Comparison of ENCODE assay signal across 17 cellular contexts in the genomic region with DNA sequence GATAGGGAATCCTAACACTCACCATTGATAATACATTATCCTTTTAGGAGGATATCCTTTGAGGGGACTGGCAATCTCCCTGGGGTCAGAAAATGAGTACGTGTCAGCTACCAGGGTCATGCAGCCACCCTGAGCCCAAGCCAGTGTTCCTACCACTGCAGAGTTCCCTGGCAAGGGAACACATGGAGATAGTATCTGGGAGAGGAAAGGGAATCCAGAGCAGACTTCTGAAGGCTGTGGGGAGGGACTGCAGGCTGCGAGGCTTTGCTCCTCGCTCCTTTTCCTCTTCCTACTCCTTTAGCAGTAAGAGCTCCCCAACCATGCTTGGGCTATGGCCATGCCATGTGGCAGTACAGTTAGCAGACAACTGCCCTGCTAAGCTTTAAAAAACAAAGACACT.
A peak's percentile ranks its signal among the peaks of the same experiment; 100 is the strongest.
DNase-seq lines count a peak whose midpoint lies in the region; ATAC-seq and TF ChIP-seq lines count a peak whose summit lies in the region.
"Had no signal": no experiment of that assay in that cellular context is flagged by ENCODE, and none has a peak within 500 bp of the region (broad histone marks: within the 10 kb centered on the region; RNA-seq: fewer than 3 reads in every experiment).

No MANE protein-coding gene starts in this region.

- H2BK12ac ChIP-seq in mesenchymal stem cell (ENCODE audit: low read length in 2 of 2), result peak overlapping the region; percentile 6 to 12

- no peak overlapping the region for H3K14ac ChIP-seq in mesenchymal stem cell (ENCODE audit: low read length in 2 of 2)

- H3K27me3 ChIP-seq in GM23338 (ENCODE audit: insufficient read depth) (no peaks in the 10 kb centered on the region), mesenchymal stem cell (ENCODE audit: control insufficient read depth in 1 of 2, insufficient read depth in 1 of 2, low read length in 2 of 2) (peaks cover 0 to 29% of the 10 kb centered on the region in 2 experiments), rectal smooth muscle tissue (ENCODE audit: control insufficient read depth, insufficient read depth, low read length) (no peaks in the 10 kb centered on the region)
- H3K27me3 ChIP-seq: Peyer's patch had no signal

- no peaks in the 10 kb centered on the region for H3K9me3 ChIP-seq in mesenchymal stem cell (ENCODE audit: control insufficient read depth, low read length)
- H3K9me3 ChIP-seq: Peyer's patch had no signal

- H3K4me2 ChIP-seq in GM23338, result no peak overlapping the region
- H3K4me2 ChIP-seq in mesenchymal stem cell (ENCODE audit: low read length, poor library complexity, severe bottlenecking), result no peak overlapping the region

- H3K27ac Mint-ChIP-seq in GM23338 (no peak overlapping the region), endothelial cell (ENCODE audit: unreplicated experiment) (peak overlapping the region; percentile 14)
- H3K27ac Mint-ChIP-seq in activated CD4-positive, alpha-beta T cell treated with anti-CD3 and anti-CD28 coated beads, Interleukin-2, amount 10 ng/mL, durations not matched to agents 24 days and 14 days, result no peak overlapping the region
- H3K27ac Mint-ChIP-seq: B cell; CD8-positive, alpha-beta T cell had no signal

- TF ChIP-seq CTCF in GM23338 (conservative IDR thresholded peaks at IDR 0.05; ENCODE audit: low read depth in 2 of 2) (no peak), endothelial cell (IDR thresholded peaks at IDR 0.05; ENCODE audit: unreplicated experiment) (no peak)

- no peak for DNase-seq in GM23338 (ENCODE audit: low spot score)
- no peak for DNase-seq in endothelial cell (ENCODE audit: low spot score)
- no peak for DNase-seq in mesenchymal stem cell
- no peak for DNase-seq in activated CD4-positive, alpha-beta T cell treated with anti-CD3 and anti-CD28 coated beads, Interleukin-2, amount 10 ng/mL, durations not matched to agents 24 days and 14 days
- DNase-seq in substantia nigra (lab: John Stamatoyannopoulos, UW), result no peak
- DNase-seq: CD8-positive, alpha-beta T cell; DND-41; GF-D8; GM23248; NCI-H2029 treated with DMSO at 0.1 percent for 48 hours; NCI-H510A; Peyer's patch; SIG-M5 had no signal

- H4K20me1 ChIP-seq in GM23338 (replicated peaks; ENCODE audit: insufficient read depth), result no peaks in the 10 kb centered on the region

- peak overlapping the region in 1 of 2 experiments; percentile 28 for H3K18ac ChIP-seq in mesenchymal stem cell (ENCODE audit: low read depth in 1 of 2, low read length in 2 of 2)

- no peaks in the 10 kb centered on the region for H3K9me2 ChIP-seq in GM23338 (ENCODE audit: insufficient read depth)

- no peak overlapping the region for H3K23ac ChIP-seq in mesenchymal stem cell (ENCODE audit: low read length in 2 of 2)

- H2BK120ac ChIP-seq in mesenchymal stem cell (ENCODE audit: low read depth, low read length), result no peak overlapping the region

- H3K79me1 ChIP-seq in mesenchymal stem cell (replicated peaks; ENCODE audit: low read length, poor library complexity, severe bottlenecking), result no peaks in the 10 kb centered on the region

- H3K4me1 Mint-ChIP-seq in GM23338, result peaks cover 33% of the 10 kb centered on the region
- H3K4me1 Mint-ChIP-seq in endothelial cell (ENCODE audit: unreplicated experiment), result peaks cover 62% of the 10 kb centered on the region
- no peaks in the 10 kb centered on the region for H3K4me1 Mint-ChIP-seq in activated CD4-positive, alpha-beta T cell treated with anti-CD3 and anti-CD28 coated beads, Interleukin-2, amount 10 ng/mL, durations not matched to agents 24 days and 14 days
- H3K4me1 Mint-ChIP-seq: B cell had no signal

- H3F3A ChIP-seq in GM23338 (replicated peaks; ENCODE audit: low read depth), result no peaks in the 10 kb centered on the region

- H4K91ac ChIP-seq in mesenchymal stem cell (ENCODE audit: low read length), result no peak overlapping the region

- intact Hi-C loops in activated CD4-positive, alpha-beta T cell treated with anti-CD3 and anti-CD28 coated beads, Interleukin-2, amount 10 ng/mL, durations not matched to agents 24 days and 14 days (cut with micrococcal nuclease), result no loop called here

- no peaks in the 10 kb centered on the region for H3K79me2 ChIP-seq in GM23338 (replicated peaks; ENCODE audit: insufficient read depth)

- WGBS in mesenchymal stem cell, result 76% methylated on average over 3 of the region's 3 CpGs

- peaks cover 10% of the 10 kb centered on the region for H3K27me3 Mint-ChIP-seq in GM23338 (ENCODE audit: insufficient read depth, low read depth, poor library complexity)
- peaks cover 3% of the 10 kb centered on the region for H3K27me3 Mint-ChIP-seq in endothelial cell (ENCODE audit: unreplicated experiment)
- H3K27me3 Mint-ChIP-seq in activated CD4-positive, alpha-beta T cell treated with anti-CD3 and anti-CD28 coated beads, Interleukin-2, amount 10 ng/mL, durations not matched to agents 24 days and 14 days, result peaks cover 18% of the 10 kb centered on the region

- no peak overlapping the region for H2AK5ac ChIP-seq in mesenchymal stem cell (ENCODE audit: low read length, severe bottlenecking)

- H3K27ac ChIP-seq in GM23338 (ENCODE audit: low read depth), result no peak overlapping the region
- H3K27ac ChIP-seq in mesenchymal stem cell (ENCODE audit: low read length, poor library complexity, severe bottlenecking), result no peak overlapping the region
- peak overlapping the region; percentile 16 for H3K27ac ChIP-seq in rectal smooth muscle tissue (ENCODE audit: low read depth, low read length)
- no peak overlapping the region for H3K27ac ChIP-seq in substantia nigra (ENCODE audit: low read depth, low read length, poor library complexity, severe bottlenecking)
- H3K27ac ChIP-seq: GM23248, Peyer's patch had no signal

- H3K4me3 Mint-ChIP-seq in GM23338, result no peak overlapping the region
- no peak overlapping the region for H3K4me3 Mint-ChIP-seq in endothelial cell (ENCODE audit: unreplicated experiment)
- H3K4me3 Mint-ChIP-seq in activated CD4-positive, alpha-beta T cell treated with anti-CD3 and anti-CD28 coated beads, Interleukin-2, amount 10 ng/mL, durations not matched to agents 24 days and 14 days, result no peak overlapping the region
- H3K4me3 Mint-ChIP-seq: B cell; CD8-positive, alpha-beta T cell had no signal

- ATAC-seq in GM23338 (peak; percentile 17; the same call in 2 of the 3 replicates), GM18498 (IDR thresholded peaks at IDR 0.05; ENCODE audit: unreplicated experiment) (no peak), HG03439 (IDR thresholded peaks at IDR 0.05; ENCODE audit: unreplicated experiment) (no peak)
- ATAC-seq: CD8-positive, alpha-beta T cell had no signal

- no peak overlapping the region for H2BK5ac ChIP-seq in mesenchymal stem cell (ENCODE audit: low read depth, low read length, poor library complexity, severe bottlenecking)

- H3K4me3 ChIP-seq in GM23338, result no peak overlapping the region
- no peak overlapping the region for H3K4me3 ChIP-seq in mesenchymal stem cell (ENCODE audit: insufficient read depth in 1 of 2, low read depth in 1 of 2, low read length in 2 of 2)
- no peak overlapping the region for H3K4me3 ChIP-seq in rectal smooth muscle tissue (ENCODE audit: low read length)
- H3K4me3 ChIP-seq: GM23248, Peyer's patch had no signal

- no peak overlapping the region for H3K9ac ChIP-seq in mesenchymal stem cell (ENCODE audit: low read length)
- no peak overlapping the region for H3K9ac ChIP-seq in rectal smooth muscle tissue (ENCODE audit: low read length)
- H3K9ac ChIP-seq: GM23248 had no signal

- H2BK15ac ChIP-seq in mesenchymal stem cell (ENCODE audit: low read depth, poor library complexity, severe bottlenecking), result no peak overlapping the region

- H4K8ac ChIP-seq in mesenchymal stem cell (ENCODE audit: low read length), result no peak overlapping the region

- H3K4me1 ChIP-seq in GM23338 (ENCODE audit: insufficient read depth) (peaks cover 21% of the 10 kb centered on the region), mesenchymal stem cell (ENCODE audit: control insufficient read depth, insufficient read depth, low read depth, low read length) (peaks cover 7% of the 10 kb centered on the region), rectal smooth muscle tissue (ENCODE audit: control insufficient read depth, insufficient read depth, low read length) (peaks cover 25% of the 10 kb centered on the region)
- H3K4me1 ChIP-seq: Peyer's patch had no signal

- H2AFZ ChIP-seq in GM23338 (peak overlapping the region; percentile 63; the same call in 1 of the 2 replicates), mesenchymal stem cell (ENCODE audit: low read depth, low read length) (no peak overlapping the region)
- H2AFZ ChIP-seq: GM23248 had no signal

- no peaks in the 10 kb centered on the region for H3K36me3 Mint-ChIP-seq in GM23338 (ENCODE audit: low read depth)
- no peaks in the 10 kb centered on the region for H3K36me3 Mint-ChIP-seq in endothelial cell (ENCODE audit: low read depth, unreplicated experiment)
- H3K36me3 Mint-ChIP-seq in activated CD4-positive, alpha-beta T cell treated with anti-CD3 and anti-CD28 coated beads, Interleukin-2, amount 10 ng/mL, durations not matched to agents 24 days and 14 days (ENCODE audit: low read depth), result no peaks in the 10 kb centered on the region
- H3K36me3 Mint-ChIP-seq: CD8-positive, alpha-beta T cell had no signal

- H3K36me3 ChIP-seq in GM23338 (ENCODE audit: insufficient read depth) (no peaks in the 10 kb centered on the region), mesenchymal stem cell (ENCODE audit: control insufficient read depth in 1 of 2, insufficient read depth in 2 of 2, low read depth in 1 of 2, low read length in 2 of 2) (no peaks in the 10 kb centered on the region), rectal smooth muscle tissue (ENCODE audit: control insufficient read depth, insufficient read depth, low read length) (no peaks in the 10 kb centered on the region)
- H3K36me3 ChIP-seq: Peyer's patch had no signal

- H3K9me3 Mint-ChIP-seq in GM23338 (no peaks in the 10 kb centered on the region), endothelial cell (ENCODE audit: unreplicated experiment) (no peaks in the 10 kb centered on the region)
- no peaks in the 10 kb centered on the region for H3K9me3 Mint-ChIP-seq in activated CD4-positive, alpha-beta T cell treated with anti-CD3 and anti-CD28 coated beads, Interleukin-2, amount 10 ng/mL, durations not matched to agents 24 days and 14 days
- H3K9me3 Mint-ChIP-seq: CD8-positive, alpha-beta T cell had no signal

- H3K4ac ChIP-seq in mesenchymal stem cell (ENCODE audit: low read depth in 1 of 2, low read length in 2 of 2), result no peak overlapping the region

TF ChIP-seq in GM23338, 12 proteins besides CTCF, POLR2A, EP300 and RAD21 (continues in another document):
- TF ChIP-seq ZNF331 (CRISPR knock-in tag; IDR thresholded peaks at IDR 0.05; ENCODE audit: low read depth) (no peak), NANOG (IDR thresholded peaks at IDR 0.05; ENCODE audit: borderline replicate concordance) (no peak)
